Comparison of ENCODE assay signal across 26 cellular contexts in genomic region chr10:124995605-124996004, GRCh38. TPM values are rescaled to one million over a fixed set of nuclear protein-coding genes. Genes with fewer than 3 reads are reported as not detected.
DNase-seq lines count a peak whose midpoint lies in the region; ATAC-seq and TF ChIP-seq lines count a peak whose summit lies in the region.
"Had no signal": no experiment of that assay in that cellular context is flagged by ENCODE, and none has a peak within 500 bp of the region (broad histone marks: within the 10 kb centered on the region; RNA-seq: fewer than 3 reads in every experiment).

No MANE protein-coding gene starts in this region.

- H3K36me3 Mint-ChIP-seq in stimulated activated effector memory CD8-positive, alpha-beta T cell treated with anti-CD3 and anti-CD28 coated beads, Interleukin-12 subunit alpha, Interleukin-12 subunit beta, amount 100 ng/mL, for 72 hours = peaks cover 11% of the 10 kb centered on the region

- no peak for ATAC-seq in left lobe of liver
- no peak for ATAC-seq in HG03439 (IDR thresholded peaks at IDR 0.05; ENCODE audit: unreplicated experiment)
- ATAC-seq in stimulated activated effector memory CD8-positive, alpha-beta T cell treated with anti-CD3 and anti-CD28 coated beads, Interleukin-12 subunit alpha, Interleukin-12 subunit beta, amount 100 ng/mL, for 72 hours = no peak
- ATAC-seq: CD8-positive, alpha-beta T cell; mucosa of descending colon; Right ventricle myocardium inferior; stimulated activated naive B cell treated with anti-CD40 and anti-IgM and Interleukin-4, amounts not matched to agents 10 μg/mL and 1 μg/mL and 100 μg/mL, for 72 hours had no signal

- peaks cover 18 to 34% of the 10 kb centered on the region in 2 donors for H3K4me1 ChIP-seq in adrenal gland (replicated peaks in 1 of 2)
- H3K4me1 ChIP-seq: thyroid gland had no signal

- H3K9me3 ChIP-seq in adrenal gland (replicated peaks in 1 of 3) = no peaks in the 10 kb centered on the region
- H3K9me3 ChIP-seq: mucosa of descending colon, prostate gland, thyroid gland had no signal

- H3K4me3 Mint-ChIP-seq in stimulated activated effector memory CD8-positive, alpha-beta T cell treated with anti-CD3 and anti-CD28 coated beads, Interleukin-12 subunit alpha, Interleukin-12 subunit beta, amount 100 ng/mL, for 72 hours = no peak overlapping the region
- H3K4me3 Mint-ChIP-seq: CD8-positive, alpha-beta T cell; neural progenitor cell; stimulated activated naive B cell treated with anti-CD40 and anti-IgM and Interleukin-4, amounts not matched to agents 10 μg/mL and 1 μg/mL and 100 μg/mL, for 72 hours had no signal

- H3K9me3 Mint-ChIP-seq in stimulated activated effector memory CD8-positive, alpha-beta T cell treated with anti-CD3 and anti-CD28 coated beads, Interleukin-12 subunit alpha, Interleukin-12 subunit beta, amount 100 ng/mL, for 72 hours = no peaks in the 10 kb centered on the region
- H3K9me3 Mint-ChIP-seq: CD8-positive, alpha-beta T cell; neural progenitor cell; stimulated activated naive B cell treated with anti-CD40 and anti-IgM and Interleukin-4, amounts not matched to agents 10 μg/mL and 1 μg/mL and 100 μg/mL, for 72 hours had no signal

- no peaks in the 10 kb centered on the region for H3K27me3 ChIP-seq in adrenal gland
- H3K27me3 ChIP-seq: neural progenitor cell, thyroid gland had no signal

- 88 to 92% (median 90%) methylated on average over 11 of the region's 11 CpGs for WGBS in adrenal gland, 4 donors

- no peak overlapping the region for H3K27ac Mint-ChIP-seq in stimulated activated effector memory CD8-positive, alpha-beta T cell treated with anti-CD3 and anti-CD28 coated beads, Interleukin-12 subunit alpha, Interleukin-12 subunit beta, amount 100 ng/mL, for 72 hours
- H3K27ac Mint-ChIP-seq: CD8-positive, alpha-beta T cell; neural progenitor cell; stimulated activated naive B cell treated with anti-CD40 and anti-IgM and Interleukin-4, amounts not matched to agents 10 μg/mL and 1 μg/mL and 100 μg/mL, for 72 hours had no signal

- H3K4me1 Mint-ChIP-seq in stimulated activated effector memory CD8-positive, alpha-beta T cell treated with anti-CD3 and anti-CD28 coated beads, Interleukin-12 subunit alpha, Interleukin-12 subunit beta, amount 100 ng/mL, for 72 hours = no peaks in the 10 kb centered on the region
- H3K4me1 Mint-ChIP-seq: stimulated activated naive B cell treated with anti-CD40 and anti-IgM and Interleukin-4, amounts not matched to agents 10 μg/mL and 1 μg/mL and 100 μg/mL, for 72 hours had no signal

- H3K27ac ChIP-seq in adrenal gland (no peak overlapping the region), temporal lobe (ENCODE audit: low read depth, low read length) (peak overlapping the region; percentile 51)
- H3K27ac ChIP-seq: neural progenitor cell, skin epidermis, thyroid gland had no signal

- DNase-seq in activated CD8-positive, alpha-beta memory T cell treated with anti-CD3 and anti-CD28 coated beads for 24 hours = peak; percentile 30
- no peak for DNase-seq in activated CD8-positive, alpha-beta memory T cell treated with anti-CD3 and anti-CD28 coated beads, Interleukin-2, amount 50 U/mL, for 4 hours
- DNase-seq in adrenal gland = peak in 5 of 7 donors; percentile 8 to 53 (median 18)
- DNase-seq in left lobe of liver (ENCODE audit: low spot score) = peak; percentile 33
- no peak for DNase-seq in NCI-H146 (lab: John Stamatoyannopoulos, UW)
- DNase-seq in stimulated activated effector memory CD8-positive, alpha-beta T cell treated with anti-CD3 and anti-CD28 coated beads, Interleukin-12 subunit alpha, Interleukin-12 subunit beta, amount 100 ng/mL, for 72 hours (ENCODE audit: low spot score in 2 of 2) = no peak
- DNase-seq: 8988T; AML-193; DMS153; GDM1; Karpas-422; MV-4-11; NCI-H1930; NCI-H2227 treated with DMSO at 0.1 percent for 48 hours; NCI-H748 treated with DMSO at 0.1 percent for 48 hours; stimulated activated CD4-positive, alpha-beta T cell treated with anti-CD3 and anti-CD28 coated beads, Interleukin-1b, Interleukin-23, amount 100 ng/mL, for 48 hours; stimulated activated naive B cell treated with anti-CD40 and anti-IgM and Interleukin-4, amounts not matched to agents 10 μg/mL and 1 μg/mL and 100 μg/mL, for 72 hours; thyroid gland had no signal

- H3K4me3 ChIP-seq in adrenal gland = no peak overlapping the region
- H3K4me3 ChIP-seq: mucosa of descending colon, neural progenitor cell, prostate gland, skin epidermis, thyroid gland had no signal

- no peak for TF ChIP-seq CTCF in adrenal gland (IDR thresholded peaks at IDR 0.05)

- peaks cover 0 to 75% of the 10 kb centered on the region in 2 donors for H3K36me3 ChIP-seq in adrenal gland (replicated peaks in 1 of 2)

- no peak for TF ChIP-seq POLR2A in adrenal gland (IDR thresholded peaks at IDR 0.05)

- intact Hi-C loops in adrenal gland (cut with DNase I) = loop anchor here in 1 of 2 donors (10.0 kb wide), 1 partner anchor 59 kb away; no protein-coding TSS in a partner anchor

RNA-seq across cellular contexts. Expression of gene ZRANB1, which starts 53.7 kb away (rescaled TPM):
- total RNA-seq in adrenal gland = 10 to 100 TPM; 23.0 to 64.7 (median 41.9) TPM
- 10 to 100 TPM; 20.2 to 30.4 (median 23.6) TPM for polyA plus RNA-seq in adrenal gland
- 11.6 TPM for total RNA-seq in left lobe of liver
- 53.6 TPM for total RNA-seq in temporal lobe

Comparison
In these comparisons a context has a peak if more than half of its experiments do, and no peak if none do; other contexts are left out.
1. DNase-seq: peak in activated CD8-positive, alpha-beta memory T cell treated with anti-CD3 and anti-CD28 coated beads for 24 hours (single experiment), adrenal gland (5 of 7) and left lobe of liver (single experiment); none in activated CD8-positive, alpha-beta memory T cell treated with anti-CD3 and anti-CD28 coated beads, Interleukin-2, amount 50 U/mL, for 4 hours (single experiment), NCI-H146 (single experiment) and stimulated activated effector memory CD8-positive, alpha-beta T cell treated with anti-CD3 and anti-CD28 coated beads, Interleukin-12 subunit alpha, Interleukin-12 subunit beta, amount 100 ng/mL, for 72 hours (0 of 2).